9 cellular contexts compared by ENCODE assay signal in genomic region chr19:15836345-15836594, GRCh38. TPM values are rescaled to one million over a fixed set of nuclear protein-coding genes. Genes with fewer than 3 reads are reported as not detected.
DNase-seq lines count a peak whose midpoint lies in the region; ATAC-seq and TF ChIP-seq lines count a peak whose summit lies in the region.
"Had no signal": no experiment of that assay in that cellular context is flagged by ENCODE, and none has a peak within 500 bp of the region (broad histone marks: within the 10 kb centered on the region; RNA-seq: fewer than 3 reads in every experiment).

No MANE protein-coding gene starts in this region.

- dilution Hi-C loops in mammary epithelial cell (cut with HindIII; ENCODE audit: low sequenced_read_pairs) = loop anchor here (5.0 kb wide), 1 partner anchor 41 kb away; no protein-coding TSS in a partner anchor

- no peaks in the 10 kb centered on the region for H4K20me1 ChIP-seq in mammary epithelial cell (ENCODE audit: insufficient read depth, low read length)

- H3K4me2 ChIP-seq in mammary epithelial cell (ENCODE audit: insufficient read depth, low read depth, low read length) = peak overlapping the region; percentile 88

- peak overlapping the region; percentile 96 for H3K9ac ChIP-seq in mammary epithelial cell (ENCODE audit: insufficient read depth, low read length)
- H3K9ac ChIP-seq in muscle layer of colon (ENCODE audit: low read length) = peak overlapping the region; percentile 89

- intact Hi-C loops in mammary epithelial cell (cut with micrococcal nuclease) = loop anchor here (2.0 to 10.0 kb wide), 2 partner anchors 33 to 229 kb away; no protein-coding TSS in a partner anchor

- WGBS in mammary epithelial cell (ENCODE audit: low coverage, missing lambda C conversion rate) = 2% methylated on average over 14 of the region's 18 CpGs

- in situ Hi-C loops in mammary epithelial cell (cut with MboI; ENCODE audit: low sequenced_read_pairs in 2 of 2) = no loop called here

- H3K27ac ChIP-seq in KOPT-K1 (ENCODE audit: low read depth, low read length, poor library complexity, severe bottlenecking) = peak overlapping the region; percentile 99
- peak overlapping the region; percentile 99 for H3K27ac ChIP-seq in mammary epithelial cell (ENCODE audit: insufficient read depth, low read depth, low read length)
- H3K27ac ChIP-seq in muscle layer of colon (ENCODE audit: low read depth, low read length) = peak overlapping the region; percentile 97

- H3K4me1 ChIP-seq in mammary epithelial cell (ENCODE audit: insufficient read depth, low read length) = peaks cover 47% of the 10 kb centered on the region
- H3K4me1 ChIP-seq in muscle layer of colon (ENCODE audit: insufficient read depth, low read length) = no peaks in the 10 kb centered on the region

- H3K9me3 ChIP-seq in KOPT-K1 (ENCODE audit: insufficient read depth, low read length, poor library complexity, severe bottlenecking) = no peaks in the 10 kb centered on the region
- H3K9me3 ChIP-seq in mammary epithelial cell (replicated peaks; ENCODE audit: insufficient read depth, low read length) = no peaks in the 10 kb centered on the region
- H3K9me3 ChIP-seq in muscle layer of colon (ENCODE audit: low read length) = no peaks in the 10 kb centered on the region

- H3K36me3 ChIP-seq in KOPT-K1 (ENCODE audit: insufficient read depth, low read length) = no peaks in the 10 kb centered on the region
- no peaks in the 10 kb centered on the region for H3K36me3 ChIP-seq in mammary epithelial cell (ENCODE audit: insufficient read depth, low read length)
- no peaks in the 10 kb centered on the region for H3K36me3 ChIP-seq in muscle layer of colon (ENCODE audit: insufficient read depth, low read length)

- BruUV-seq in mammary epithelial cell (replicated peaks; lab: Mats Ljungman, UMichigan) = no TSS peak

- H3K27me3 ChIP-seq in mammary epithelial cell (ENCODE audit: insufficient read depth, low read length) (no peaks in the 10 kb centered on the region), muscle layer of colon (ENCODE audit: control insufficient read depth in 1 of 2, insufficient read depth in 2 of 2, low read length in 2 of 2) (no peaks in the 10 kb centered on the region)

- H2AFZ ChIP-seq in mammary epithelial cell (ENCODE audit: low read depth, low read length) = peak overlapping the region; percentile 74

- DNase-seq in mammary epithelial cell (no peak), HK-2 (ENCODE audit: unreplicated experiment) (no peak), NCI-H2081 treated with DMSO at 0.1 percent for 48 hours (lab: John Stamatoyannopoulos, UW) (no peak), NCI-H1417 treated with DMSO at 0.1 percent for 48 hours (lab: John Stamatoyannopoulos, UW) (no peak)

- no peak for TF ChIP-seq CTCF in GM12875 (IDR thresholded peaks at IDR 0.05; ENCODE audit: borderline replicate concordance, insufficient read depth, low read depth, low read length)
- TF ChIP-seq CTCF in mammary epithelial cell (conservative IDR thresholded peaks at IDR 0.05 in 1 of 2, IDR thresholded peaks at IDR 0.05 in 1 of 2; ENCODE audit: extremely low read depth in 1 of 2, insufficient read depth in 1 of 2, low read depth in 1 of 2, low read length in 2 of 2) = no peak

- no peaks in the 10 kb centered on the region for H3K79me2 ChIP-seq in mammary epithelial cell (ENCODE audit: insufficient read depth, low read length)

- peak overlapping the region; percentile 71 for H3K4me3 ChIP-seq in GM12875 (ENCODE audit: low read depth, low read length)
- peak overlapping the region; percentile 57 to 61 (median 60) for H3K4me3 ChIP-seq in mammary epithelial cell (replicated peaks in 1 of 3; ENCODE audit: insufficient read depth in 1 of 3, low read depth in 2 of 3, low read length in 3 of 3)
- H3K4me3 ChIP-seq in muscle layer of colon (ENCODE audit: low read depth in 1 of 2, low read length in 2 of 2) = peak overlapping the region; percentile 82 to 90

- CTCF ChIA-PET in mammary epithelial cell (lab: Charles Lee; ENCODE audit: low non-redundant PET) = no interaction called here

- no peak for ATAC-seq in GM21390 (IDR thresholded peaks at IDR 0.05; ENCODE audit: unreplicated experiment)

RNA-seq across cellular contexts. Expression of gene OR10H1, which starts 20.8 kb away (rescaled TPM):
- not detected for total RNA-seq in mammary epithelial cell
- 0.02 TPM for polyA plus RNA-seq in mammary epithelial cell
- not detected for polyA minus RNA-seq in mammary epithelial cell
- total RNA-seq: SK-MEL-5 had no signal

RNA-seq across cellular contexts. Expression of gene OR10H5, which starts 48.8 kb away (rescaled TPM):
- total RNA-seq in mammary epithelial cell = not detected
- polyA plus RNA-seq in mammary epithelial cell = not detected
- not detected for polyA minus RNA-seq in mammary epithelial cell
- total RNA-seq: SK-MEL-5 had no signal
